Comparison of ENCODE assay signal across 8 cellular contexts in genomic region chr3:161222662-161223061, GRCh38. TPM values are rescaled to one million over a fixed set of nuclear protein-coding genes. Genes with fewer than 3 reads are reported as not detected.
DNase-seq lines count a peak whose midpoint lies in the region; ATAC-seq and TF ChIP-seq lines count a peak whose summit lies in the region.

No MANE protein-coding gene starts in this region.

- intact Hi-C loops in OCI-LY7 (cut with micrococcal nuclease; ENCODE audit: unreplicated experiment), result loop anchor here (5.0 to 10.0 kb wide), 3 partner anchors 35 to 778 kb away; partner anchors contain the start of gene TRIM59

- no peaks in the 10 kb centered on the region for H3K9me2 ChIP-seq in OCI-LY7 (ENCODE audit: insufficient read depth, low read length)

- no peaks in the 10 kb centered on the region for H3K9me3 ChIP-seq in OCI-LY7 (ENCODE audit: low read length)

- H3K4me3 ChIP-seq in OCI-LY7 (ENCODE audit: low read depth, low read length, poor library complexity, severe bottlenecking) (peak overlapping the region; percentile 94), rectal smooth muscle tissue (ENCODE audit: low read length) (peak overlapping the region; percentile 50)

- POLR2A ChIA-PET in OCI-LY7 (lab: Charles Lee), result interaction anchor here (0.6 to 2.9 kb wide), 10 partner anchors 9 to 156 kb away, joined by 3 to 15 read pairs (median 6); no protein-coding TSS in a partner anchor

- H3K4me1 ChIP-seq in OCI-LY7 (ENCODE audit: insufficient read depth, low read length, poor library complexity, severe bottlenecking), result peaks cover 20% of the 10 kb centered on the region
- H3K4me1 ChIP-seq in rectal smooth muscle tissue (ENCODE audit: control insufficient read depth, insufficient read depth, low read length), result peaks cover 6% of the 10 kb centered on the region

- no peak overlapping the region for H2AFZ ChIP-seq in OCI-LY7 (ENCODE audit: low read length)

- TF ChIP-seq POLR2A in erythroblast (IDR thresholded peaks at IDR 0.05; ENCODE audit: low read length), result no peak

- peaks cover 58% of the 10 kb centered on the region for H3K79me2 ChIP-seq in OCI-LY7 (ENCODE audit: insufficient read depth, low read depth, low read length)

- TF ChIP-seq CTCF in OCI-LY7 (conservative IDR thresholded peaks at IDR 0.05; ENCODE audit: low read length), result no peak

- no peaks in the 10 kb centered on the region for H3K27me3 ChIP-seq in rectal smooth muscle tissue (ENCODE audit: control insufficient read depth, insufficient read depth, low read length)

- H4K20me1 ChIP-seq in OCI-LY7 (ENCODE audit: insufficient read depth, low read length), result peaks cover 18% of the 10 kb centered on the region

- CTCF ChIA-PET in OCI-LY7 (lab: Charles Lee; ENCODE audit: unreplicated experiment), result interaction anchor here (1.0 kb wide), 2 partner anchors 9 to 53 kb away, joined by 3 read pairs; no protein-coding TSS in a partner anchor

- H3K36me3 ChIP-seq in OCI-LY7 (ENCODE audit: insufficient read depth, low read length) (peaks cover 52% of the 10 kb centered on the region), rectal smooth muscle tissue (ENCODE audit: control insufficient read depth, insufficient read depth, low read length) (no peaks in the 10 kb centered on the region)

- H3K4me2 ChIP-seq in OCI-LY7 (ENCODE audit: low read length), result peak overlapping the region; percentile 96

- H3K27ac ChIP-seq in OCI-LY7 (ENCODE audit: low read depth, low read length, poor library complexity, severe bottlenecking), result no peak overlapping the region
- no peak overlapping the region for H3K27ac ChIP-seq in rectal smooth muscle tissue (ENCODE audit: low read depth, low read length)

- H3K9ac ChIP-seq in rectal smooth muscle tissue (ENCODE audit: low read length), result no peak overlapping the region

- DNase-seq in GM03348 (ENCODE audit: low spot score) (peak; percentile 28), OCI-LY7 (ENCODE audit: low spot score) (peak; percentile 11), erythroblast (lab: John Stamatoyannopoulos, UW) (peak; percentile 7 to 12), AML-193 (lab: John Stamatoyannopoulos, UW) (no peak), NOMO-1 (lab: John Stamatoyannopoulos, UW; ENCODE audit: unreplicated experiment in 2 of 2) (no peak)

- TSS peak; percentile 57 for BruUV-seq in OCI-LY7 (replicated peaks; lab: Mats Ljungman, UMichigan)

- ATAC-seq in GM21529 (IDR thresholded peaks at IDR 0.05; ENCODE audit: unreplicated experiment) (no peak), HG02884 (IDR thresholded peaks at IDR 0.05; ENCODE audit: unreplicated experiment) (no peak)

RNA-seq across cellular contexts. Expression of gene NMD3, which starts 1.6 kb away (rescaled TPM):
- 30.0 and 36.1 TPM in 2 replicates for total RNA-seq in OCI-LY7 (2014; rRNA removed; shearing (Covaris generic))
- total RNA-seq in OCI-LY7 (2022), result 53.1 and 55.2 TPM in 2 replicates

Comparison
In these comparisons a context has a peak if more than half of its experiments do, and no peak if none do; other contexts are left out.
1. DNase-seq: peak in GM03348 (single experiment), OCI-LY7 (single experiment) and erythroblast (2 of 2); none in AML-193 (0 of 2) and NOMO-1 (0 of 2).